ENCODE assay signal across 7 cellular contexts in genomic region chr9:70113403-70114022, GRCh38.
DNase-seq lines count a peak whose midpoint lies in the region; ATAC-seq and TF ChIP-seq lines count a peak whose summit lies in the region.

No MANE protein-coding gene starts in this region.

- H3K79me2 ChIP-seq in Karpas-422 (ENCODE audit: low read length), result no peaks in the 10 kb centered on the region

- no peak overlapping the region for H2AFZ ChIP-seq in Karpas-422 (ENCODE audit: low read length)

- H3K9me3 Mint-ChIP-seq in nephron progenitor cell, result no peaks in the 10 kb centered on the region
- no peaks in the 10 kb centered on the region for H3K9me3 Mint-ChIP-seq in naive thymus-derived CD8-positive, alpha-beta T cell

- no peaks in the 10 kb centered on the region for H3K9me2 ChIP-seq in Karpas-422 (replicated peaks; ENCODE audit: insufficient read depth, low read length)

- 47 to 81% methylated on average over 4 of the region's 4 CpGs for WGBS in esophagus squamous epithelium, 2 donors

- no peaks in the 10 kb centered on the region for H4K20me1 ChIP-seq in Karpas-422 (ENCODE audit: insufficient read depth, low read depth, low read length)

- no peaks in the 10 kb centered on the region for H3K27me3 Mint-ChIP-seq in nephron progenitor cell (ENCODE audit: low read depth, poor library complexity)
- H3K27me3 Mint-ChIP-seq in naive thymus-derived CD8-positive, alpha-beta T cell, result peaks cover 8 to 54% (median 23%) of the 10 kb centered on the region in 5 donors

- H3K27ac ChIP-seq in Karpas-422 (ENCODE audit: low read length) (no peak overlapping the region), esophagus squamous epithelium (peak overlapping the region in 2 of 4 donors; percentile 3)

- no peak overlapping the region for H3K9ac ChIP-seq in Karpas-422 (ENCODE audit: low read length)

- no peak overlapping the region for H3K4me3 Mint-ChIP-seq in nephron progenitor cell
- H3K4me3 Mint-ChIP-seq in naive thymus-derived CD8-positive, alpha-beta T cell, result no peak overlapping the region

- intact Hi-C loops in esophagus squamous epithelium (cut with DNase I), result no loop called here

- ATAC-seq in GM21360 (IDR thresholded peaks at IDR 0.05; ENCODE audit: unreplicated experiment) (peak; percentile 76), SK-N-SH treated with all-trans-retinoic acid at 6 μM for 48 hours (peak; percentile 79)
- ATAC-seq in naive thymus-derived CD8-positive, alpha-beta T cell, result no peak

- H3K36me3 Mint-ChIP-seq in nephron progenitor cell (ENCODE audit: low read depth), result no peaks in the 10 kb centered on the region
- no peaks in the 10 kb centered on the region for H3K36me3 Mint-ChIP-seq in naive thymus-derived CD8-positive, alpha-beta T cell

- H3K27me3 ChIP-seq in Karpas-422 (ENCODE audit: low read length) (no peaks in the 10 kb centered on the region), esophagus squamous epithelium (no peaks in the 10 kb centered on the region)

- H3K27ac Mint-ChIP-seq in nephron progenitor cell, result no peak overlapping the region
- H3K27ac Mint-ChIP-seq in naive thymus-derived CD8-positive, alpha-beta T cell, result no peak overlapping the region

- H3K4me1 Mint-ChIP-seq in nephron progenitor cell, result peaks cover 18% of the 10 kb centered on the region
- peaks cover 1 to 10% (median 5%) of the 10 kb centered on the region in 4 donors for H3K4me1 Mint-ChIP-seq in naive thymus-derived CD8-positive, alpha-beta T cell

- TF ChIP-seq POLR2A in esophagus squamous epithelium (IDR thresholded peaks at IDR 0.05), result no peak

- POLR2A ChIA-PET in naive thymus-derived CD8-positive, alpha-beta T cell (lab: Charles Lee), result no interaction called here

- H3K4me1 ChIP-seq in Karpas-422 (ENCODE audit: low read length) (no peaks in the 10 kb centered on the region), esophagus squamous epithelium (peaks cover 0 to 35% (median 0%) of the 10 kb centered on the region in 3 donors)

- no peak overlapping the region for H3K4me2 ChIP-seq in Karpas-422 (ENCODE audit: low read depth, low read length, poor library complexity, severe bottlenecking)

- H3K4me3 ChIP-seq in Karpas-422 (ENCODE audit: low read length), result no peak overlapping the region
- no peak overlapping the region for H3K4me3 ChIP-seq in esophagus squamous epithelium

- TF ChIP-seq CTCF in esophagus squamous epithelium (IDR thresholded peaks at IDR 0.05) (peak; percentile 35 to 82 (median 74)), nephron progenitor cell (IDR thresholded peaks at IDR 0.05) (peak; percentile 62)

- H3K36me3 ChIP-seq in Karpas-422 (ENCODE audit: insufficient read depth, low read length), result no peaks in the 10 kb centered on the region
- peaks cover 0 to 19% (median 0%) of the 10 kb centered on the region in 3 donors for H3K36me3 ChIP-seq in esophagus squamous epithelium

- DNase-seq in EL, result peak; percentile 66
- DNase-seq in Karpas-422, result peak; percentile 79
- no peak for DNase-seq in esophagus squamous epithelium (lab: John Stamatoyannopoulos, UW)
- peak; percentile 40 for DNase-seq in nephron progenitor cell
- no peak for DNase-seq in naive thymus-derived CD8-positive, alpha-beta T cell

- no peaks in the 10 kb centered on the region for H3K9me3 ChIP-seq in Karpas-422 (ENCODE audit: low read length)
- no peaks in the 10 kb centered on the region for H3K9me3 ChIP-seq in esophagus squamous epithelium

TF ChIP-seq in SK-N-SH treated with all-trans-retinoic acid at 6 μM for 48 hours, 23 proteins besides CTCF, POLR2A, EP300 and RAD21 (continues in another document):
- TF ChIP-seq RARB (CRISPR knock-in tag; IDR thresholded peaks at IDR 0.05) (no peak), OSR1 (CRISPR knock-in tag; IDR thresholded peaks at IDR 0.05) (no peak), ZC3H10 (CRISPR knock-in tag; IDR thresholded peaks at IDR 0.05) (no peak), CREB5 (CRISPR knock-in tag; IDR thresholded peaks at IDR 0.05; ENCODE audit: low read depth) (no peak), PPARA (CRISPR knock-in tag; IDR thresholded peaks at IDR 0.05; ENCODE audit: borderline replicate concordance) (no peak), CSRNP3 (CRISPR knock-in tag; IDR thresholded peaks at IDR 0.05) (no peak), CSDC2 (CRISPR knock-in tag; IDR thresholded peaks at IDR 0.05) (no peak), ESRRG (CRISPR knock-in tag; IDR thresholded peaks at IDR 0.05) (no peak), ZNF8 (CRISPR knock-in tag; IDR thresholded peaks at IDR 0.05) (no peak), POU6F1 (CRISPR knock-in tag; IDR thresholded peaks at IDR 0.05; ENCODE audit: borderline replicate concordance, low read depth) (no peak), ZFP3 (CRISPR knock-in tag; IDR thresholded peaks at IDR 0.05) (no peak), GLIS3 (CRISPR knock-in tag; IDR thresholded peaks at IDR 0.05) (no peak), ZNF565 (CRISPR knock-in tag; conservative IDR thresholded peaks at IDR 0.05; ENCODE audit: low read depth) (no peak), ARNTL (CRISPR knock-in tag; IDR thresholded peaks at IDR 0.05; ENCODE audit: borderline replicate concordance, low read depth) (no peak), SNAI2 (CRISPR knock-in tag; IDR thresholded peaks at IDR 0.05) (no peak), ISL1 (CRISPR knock-in tag; IDR thresholded peaks at IDR 0.05) (no peak), PATZ1 (CRISPR knock-in tag; IDR thresholded peaks at IDR 0.05; ENCODE audit: borderline replicate concordance) (no peak), ZFP30 (CRISPR knock-in tag; IDR thresholded peaks at IDR 0.05) (no peak)

Comparison
In these comparisons a context has a peak if more than half of its experiments do, and no peak if none do; other contexts are left out.
1. DNase-seq: peak in EL (single experiment), Karpas-422 (single experiment) and nephron progenitor cell (single experiment); none in esophagus squamous epithelium (single experiment) and naive thymus-derived CD8-positive, alpha-beta T cell (0 of 10).
2. ATAC-seq: peak in GM21360 (single experiment) and SK-N-SH treated with all-trans-retinoic acid at 6 μM for 48 hours (single experiment); none in naive thymus-derived CD8-positive, alpha-beta T cell (0 of 2).